ENCODE assay signal across 16 cellular contexts in genomic region chr17:48927978-48928716, GRCh38. TPM values are rescaled to one million over a fixed set of nuclear protein-coding genes. Genes with fewer than 3 reads are reported as not detected.
DNase-seq lines count a peak whose midpoint lies in the region; ATAC-seq and TF ChIP-seq lines count a peak whose summit lies in the region.
"Had no signal": no experiment of that assay in that cellular context is flagged by ENCODE, and none has a peak within 500 bp of the region (broad histone marks: within the 10 kb centered on the region; RNA-seq: fewer than 3 reads in every experiment).

No MANE protein-coding gene starts in this region.

- peaks cover 11% of the 10 kb centered on the region for H3K4me1 Mint-ChIP-seq in memory B cell
- H3K4me1 Mint-ChIP-seq in stimulated activated naive B cell treated with anti-CD40 and anti-IgM and Interleukin-4, amounts not matched to agents 10 μg/mL and 1 μg/mL and 100 μg/mL, for 72 hours = peaks cover 19 to 48% of the 10 kb centered on the region in 2 donors

- H3K4me3 Mint-ChIP-seq in memory B cell = no peak overlapping the region
- no peak overlapping the region for H3K4me3 Mint-ChIP-seq in stimulated activated naive B cell treated with anti-CD40 and anti-IgM and Interleukin-4, amounts not matched to agents 10 μg/mL and 1 μg/mL and 100 μg/mL, for 72 hours

- no peak overlapping the region for H3K4me3 ChIP-seq in cardiac muscle cell
- no peak overlapping the region for H3K4me3 ChIP-seq in Karpas-422 (ENCODE audit: low read length)
- no peak overlapping the region for H3K4me3 ChIP-seq in WERI-Rb-1 (ENCODE audit: low read depth, low read length)
- H3K4me3 ChIP-seq in foreskin fibroblast (ENCODE audit: low read depth in 1 of 2, low read length in 2 of 2) = no peak overlapping the region
- H3K4me3 ChIP-seq: tibial nerve had no signal

- H3K27me3 ChIP-seq in cardiac muscle cell (no peaks in the 10 kb centered on the region), Karpas-422 (ENCODE audit: low read length) (no peaks in the 10 kb centered on the region), WERI-Rb-1 (ENCODE audit: insufficient read depth, low read depth, severe bottlenecking) (no peaks in the 10 kb centered on the region)
- H3K27me3 ChIP-seq: tibial nerve had no signal

- H3K9me2 ChIP-seq in Karpas-422 (replicated peaks; ENCODE audit: insufficient read depth, low read length) = no peaks in the 10 kb centered on the region

- no peak overlapping the region for H3K9ac ChIP-seq in Karpas-422 (ENCODE audit: low read length)

- DNase-seq in cardiac muscle cell (ENCODE audit: low read depth in 1 of 2, low spot score in 1 of 2) (no peak), Right ventricle myocardium inferior (ENCODE audit: missing footprints) (no peak), Karpas-422 (peak; percentile 58), memory B cell (ENCODE audit: low spot score in 2 of 2) (no peak), WERI-Rb-1 (no peak), foreskin fibroblast (no peak)
- DNase-seq in stimulated activated naive B cell treated with anti-CD40 and anti-IgM and Interleukin-4, amounts not matched to agents 10 μg/mL and 1 μg/mL and 100 μg/mL, for 72 hours = no peak
- DNase-seq: AML-193; DMS79; GOT3; NCI-H1105 treated with DMSO at 0.1 percent for 48 hours; stimulated activated CD8-positive, alpha-beta memory T cell treated with anti-CD3 and anti-CD28 coated beads, Interleukin-4, amount 100 ng/mL, for 48 hours had no signal

- H3K9me3 ChIP-seq in cardiac muscle cell (ENCODE audit: low read depth) = no peaks in the 10 kb centered on the region
- H3K9me3 ChIP-seq in Karpas-422 (ENCODE audit: low read length) = no peaks in the 10 kb centered on the region
- no peaks in the 10 kb centered on the region for H3K9me3 ChIP-seq in WERI-Rb-1 (ENCODE audit: severe bottlenecking)
- H3K9me3 ChIP-seq: tibial nerve had no signal

- H3K4me2 ChIP-seq in Karpas-422 (ENCODE audit: low read depth, low read length, poor library complexity, severe bottlenecking) = no peak overlapping the region

- peaks cover 6% of the 10 kb centered on the region; the same call in 1 of the 2 replicates for H4K20me1 ChIP-seq in Karpas-422 (ENCODE audit: insufficient read depth, low read depth, low read length)

- peak overlapping the region; percentile 73 for H3K27ac ChIP-seq in cardiac muscle cell
- no peak overlapping the region for H3K27ac ChIP-seq in Karpas-422 (ENCODE audit: low read length)
- no peak overlapping the region for H3K27ac ChIP-seq in WERI-Rb-1
- H3K27ac ChIP-seq: tibial nerve had no signal

- H3K36me3 Mint-ChIP-seq in memory B cell = peaks cover 35% of the 10 kb centered on the region
- peaks cover 43 to 67% of the 10 kb centered on the region in 2 donors for H3K36me3 Mint-ChIP-seq in stimulated activated naive B cell treated with anti-CD40 and anti-IgM and Interleukin-4, amounts not matched to agents 10 μg/mL and 1 μg/mL and 100 μg/mL, for 72 hours

- H3K4me1 ChIP-seq in cardiac muscle cell (ENCODE audit: low read depth) (no peaks in the 10 kb centered on the region), Karpas-422 (ENCODE audit: low read length) (peaks cover 8% of the 10 kb centered on the region)

- no peak for ATAC-seq in Right ventricle myocardium inferior
- ATAC-seq in memory B cell (ENCODE audit: low read depth) = no peak
- peak in 1 of 2 donors; percentile 14 for ATAC-seq in stimulated activated naive B cell treated with anti-CD40 and anti-IgM and Interleukin-4, amounts not matched to agents 10 μg/mL and 1 μg/mL and 100 μg/mL, for 72 hours (replicated peaks)
- ATAC-seq in GM19455 (IDR thresholded peaks at IDR 0.05; ENCODE audit: unreplicated experiment) = no peak

- no peaks in the 10 kb centered on the region; the same call in 1 of the 2 replicates for H3K79me2 ChIP-seq in Karpas-422 (ENCODE audit: low read length)

- H3K27ac Mint-ChIP-seq in memory B cell = peak overlapping the region; percentile 24
- H3K27ac Mint-ChIP-seq in stimulated activated naive B cell treated with anti-CD40 and anti-IgM and Interleukin-4, amounts not matched to agents 10 μg/mL and 1 μg/mL and 100 μg/mL, for 72 hours = peak overlapping the region; percentile 83
- H3K27ac Mint-ChIP-seq: activated T-helper 2 cell treated with anti-CD3 and anti-CD28 coated beads, Interferon-gamma antibody, Interleukin-2, Interleukin-4, amounts not matched to agents 10 μg/mL and 5 μg/mL and 100 μg/mL, durations not matched to agents 14 hours and 24 hours and 36 hours had no signal

- no peaks in the 10 kb centered on the region for H3K9me3 Mint-ChIP-seq in memory B cell
- H3K9me3 Mint-ChIP-seq in stimulated activated naive B cell treated with anti-CD40 and anti-IgM and Interleukin-4, amounts not matched to agents 10 μg/mL and 1 μg/mL and 100 μg/mL, for 72 hours = peaks cover 0 to 1% of the 10 kb centered on the region in 2 donors
- H3K9me3 Mint-ChIP-seq: activated T-helper 2 cell treated with anti-CD3 and anti-CD28 coated beads, Interferon-gamma antibody, Interleukin-2, Interleukin-4, amounts not matched to agents 10 μg/mL and 5 μg/mL and 100 μg/mL, durations not matched to agents 14 hours and 24 hours and 36 hours had no signal

- no peak for TF ChIP-seq CTCF in cardiac muscle cell (IDR thresholded peaks at IDR 0.05; ENCODE audit: low read depth, low read length)
- no peak for TF ChIP-seq CTCF in WERI-Rb-1 (IDR thresholded peaks at IDR 0.05; ENCODE audit: low read depth, low read length)
- TF ChIP-seq CTCF in foreskin fibroblast (IDR thresholded peaks at IDR 0.05; ENCODE audit: low read depth, low read length) = no peak

- H3K27me3 Mint-ChIP-seq in memory B cell = no peaks in the 10 kb centered on the region
- no peaks in the 10 kb centered on the region for H3K27me3 Mint-ChIP-seq in stimulated activated naive B cell treated with anti-CD40 and anti-IgM and Interleukin-4, amounts not matched to agents 10 μg/mL and 1 μg/mL and 100 μg/mL, for 72 hours

- intact Hi-C loops in Right ventricle myocardium inferior (cut with DNase I) = no loop called here

- no peak overlapping the region for H2AFZ ChIP-seq in Karpas-422 (ENCODE audit: low read length)

- H3K36me3 ChIP-seq in cardiac muscle cell (peaks cover 78% of the 10 kb centered on the region), Karpas-422 (ENCODE audit: insufficient read depth, low read length) (peaks cover 52% of the 10 kb centered on the region), WERI-Rb-1 (peaks cover 96% of the 10 kb centered on the region)

RNA-seq across cellular contexts. Expression of gene SNF8, which starts 16.5 kb away (rescaled TPM):
- total RNA-seq in cardiac muscle cell = 114 and 187 TPM in 2 replicates
- polyA plus RNA-seq in cardiac muscle cell = 132 and 315 TPM in 2 replicates
- total RNA-seq in Right ventricle myocardium inferior = 104 TPM
- total RNA-seq in Karpas-422 (2014; rRNA removed; shearing (Covaris generic); ENCODE audit: low replicate concordance) = 56.0 and 165 TPM in 2 replicates

RNA-seq across cellular contexts. Expression of gene UBE2Z, which starts 19.9 kb away (rescaled TPM):
- total RNA-seq in cardiac muscle cell = 52.7 and 54.1 TPM in 2 replicates
- 61.7 and 64.2 TPM in 2 replicates for polyA plus RNA-seq in cardiac muscle cell
- 37.4 TPM for total RNA-seq in Right ventricle myocardium inferior
- total RNA-seq in Karpas-422 (2014; rRNA removed; shearing (Covaris generic); ENCODE audit: low replicate concordance) = 43.8 and 47.1 TPM in 2 replicates

RNA-seq across cellular contexts. Expression of gene ATP5MC1, which starts 35.6 kb away (rescaled TPM):
- total RNA-seq in cardiac muscle cell (160 and 303 TPM in 2 replicates), Right ventricle myocardium inferior (504 TPM)
- 455 and 810 TPM in 2 replicates for polyA plus RNA-seq in cardiac muscle cell
- total RNA-seq in Karpas-422 (2014; rRNA removed; shearing (Covaris generic); ENCODE audit: low replicate concordance) = 120 and 167 TPM in 2 replicates

RNA-seq across cellular contexts. Expression of gene GIP, which starts 40.2 kb away (rescaled TPM):
- not detected in 2 replicates for total RNA-seq in cardiac muscle cell
- 0.66 TPM in 1 of 2 replicates, not detected in the other for polyA plus RNA-seq in cardiac muscle cell
- total RNA-seq in Right ventricle myocardium inferior = not detected
- total RNA-seq in Karpas-422 (2014; rRNA removed; shearing (Covaris generic); ENCODE audit: low replicate concordance) = not detected in 2 replicates
- total RNA-seq: activated T-helper 2 cell treated with anti-CD3 and anti-CD28 coated beads, Interferon-gamma antibody, Interleukin-2, Interleukin-4, amounts not matched to agents 10 μg/mL and 5 μg/mL and 100 μg/mL, durations not matched to agents 14 hours and 24 hours and 36 hours; fibroblast of lung; tibial nerve had no signal
- polyA plus RNA-seq: fibroblast of lung had no signal
